ENCODE assay signal across 23 cellular contexts in genomic region chr2:190327995-190328394, GRCh38. TPM values are rescaled to one million over a fixed set of nuclear protein-coding genes. Genes with fewer than 3 reads are reported as not detected.
A peak's percentile ranks its signal among the peaks of the same experiment; 100 is the strongest.
DNase-seq lines count a peak whose midpoint lies in the region; ATAC-seq, FAIRE-seq and TF ChIP-seq lines count a peak whose summit lies in the region.
"Had no signal": no experiment of that assay in that cellular context is flagged by ENCODE, and none has a peak within 500 bp of the region (broad histone marks: within the 10 kb centered on the region; RNA-seq: fewer than 3 reads in every experiment).

No MANE protein-coding gene starts in this region.

- POLR2A ChIA-PET in HEK293 (lab: Yijun Ruan, JAX) = no interaction called here
- POLR2A ChIA-PET in GM12878 (lab: Charles Lee) = interaction anchor here (1.0 kb wide), 1 partner anchor 33 kb away, joined by 4 read pairs; no protein-coding TSS in a partner anchor

- no peak overlapping the region for H2AFZ ChIP-seq in GM12878 (ENCODE audit: control insufficient read depth, low read depth, low read length)

- ATAC-seq in GM12878 (peak; percentile 54; the same call in 2 of the 3 replicates), HG02884 (IDR thresholded peaks at IDR 0.05; ENCODE audit: unreplicated experiment) (no peak), GM18873 (IDR thresholded peaks at IDR 0.05; ENCODE audit: low FRiP score, unreplicated experiment) (no peak)

- BruUV-seq in GM12878 (replicated peaks; lab: Mats Ljungman, UMichigan) = no TSS peak

- FAIRE-seq in GM12878 (lab: Jason Lieb, UNC) = no peak
- FAIRE-seq: A204.1, GM12891 had no signal

- SMC1A ChIA-PET in GM12878 (lab: Charles Lee; ENCODE audit: uncharacterized antibody, unreplicated experiment) = interaction anchor here (1.2 kb wide), 2 partner anchors 223 to 352 kb away, joined by 3 read pairs; no protein-coding TSS in a partner anchor

- no peaks in the 10 kb centered on the region for H3K79me2 ChIP-seq in GM12878 (ENCODE audit: control insufficient read depth, insufficient read depth, low read length)

- WGBS in GM12878 (ENCODE audit: insufficient coverage, insufficient replicate concordance, low lambda C conversion rate, missing lambda C conversion rate) = 46% methylated on average over 2 of the region's 2 CpGs

- no peaks in the 10 kb centered on the region for H3K9me3 ChIP-seq in HEK293 (ENCODE audit: control insufficient read depth, insufficient read depth, low read depth, low read length)
- H3K9me3 ChIP-seq in GM12878 (replicated peaks; ENCODE audit: control insufficient read depth, insufficient read depth, low read length) = no peaks in the 10 kb centered on the region
- H3K9me3 ChIP-seq: BE2C, BLaER1 had no signal

- intact Hi-C loops in GM12878 (cut with micrococcal nuclease; ENCODE audit: unreplicated experiment) = no loop called here

- RAD21 ChIA-PET in GM12878 (lab: Charles Lee; ENCODE audit: unreplicated experiment) = no interaction called here

- TF ChIP-seq RAD21 in GM12878 (IDR thresholded peaks at IDR 0.05; ENCODE audit: insufficient read depth, low read depth, low read length) = no peak

- no peak for TF ChIP-seq POLR2A in GM12878 (IDR thresholded peaks at IDR 0.05; ENCODE audit: low read depth, low read length)

- no peak for TF ChIP-seq EP300 in GM12878 (IDR thresholded peaks at IDR 0.05; ENCODE audit: borderline replicate concordance in 1 of 2, control insufficient read depth in 1 of 2, low read depth in 2 of 2, low read length in 2 of 2)

- no peaks in the 10 kb centered on the region for H4K20me1 ChIP-seq in GM12878 (ENCODE audit: control insufficient read depth, insufficient read depth)
- H4K20me1 ChIP-seq: BLaER1 had no signal

- DNase-seq in D341Med (ENCODE audit: low spot score) (peak; percentile 24), NCI-H82 (lab: John Stamatoyannopoulos, UW) (peak; percentile 94), GM12878 (ENCODE audit: low read depth, low spot score) (no peak), NCI-H2171 treated with DMSO at 0.1 percent for 48 hours (lab: John Stamatoyannopoulos, UW) (no peak)
- DNase-seq: 8988T; BE2C; C1 segment of cervical spinal cord; CD4-positive, alpha-beta memory T cell; CD4-positive, CD25-positive, alpha-beta regulatory T cell; CD8-positive, alpha-beta memory T cell; COR-L47; DMS153; DMS53; DMS79; DND-41; EL; GDM1 had no signal

- H3K36me3 ChIP-seq in HEK293 (ENCODE audit: control insufficient read depth in 2 of 2, insufficient read depth in 1 of 2, low read length in 2 of 2) (no peaks in the 10 kb centered on the region), GM12878 (ENCODE audit: control insufficient read depth in 2 of 2, insufficient read depth in 2 of 2, low read length in 1 of 2) (no peaks in the 10 kb centered on the region)
- H3K36me3 ChIP-seq: BE2C, BLaER1 had no signal

- no peak overlapping the region for H3K4me3 ChIP-seq in HEK293 (ENCODE audit: low read depth, low read length)
- no peak overlapping the region for H3K4me3 ChIP-seq in GM12878
- H3K4me3 ChIP-seq: BLaER1 had no signal

- no peaks in the 10 kb centered on the region; a peak in 1 of 4 replicates for H3K27me3 ChIP-seq in GM12878 (replicated peaks in 1 of 2; ENCODE audit: control insufficient read depth in 2 of 2, insufficient read depth in 2 of 2, low read length in 1 of 2)
- H3K27me3 ChIP-seq: BE2C, BLaER1 had no signal

- CTCF ChIA-PET in HEK293 (lab: Yijun Ruan, JAX) = no interaction called here
- CTCF ChIA-PET in GM12878 (lab: Yijun Ruan, JAX) = interaction anchor here (1.0 kb wide), 1 partner anchor 16 kb away, joined by 4 read pairs; no protein-coding TSS in a partner anchor

- H3K4me2 ChIP-seq in GM12878 (ENCODE audit: control insufficient read depth, insufficient read depth) = no peak overlapping the region
- H3K4me2 ChIP-seq: BLaER1 had no signal

- H3K4me1 ChIP-seq in HEK293 (ENCODE audit: control insufficient read depth, insufficient read depth, low read length) (no peaks in the 10 kb centered on the region), GM12878 (ENCODE audit: control insufficient read depth, insufficient read depth, low read length) (no peaks in the 10 kb centered on the region)
- H3K4me1 ChIP-seq: BE2C, BLaER1 had no signal

- H3K27ac ChIP-seq in HEK293 (ENCODE audit: extremely low read depth, low read depth, low read length) (no peak overlapping the region), GM12878 (ENCODE audit: control insufficient read depth, insufficient read depth) (no peak overlapping the region)
- H3K27ac ChIP-seq: BLaER1 had no signal

- TF ChIP-seq CTCF in HEK293 (tag by site-specific recombination; IDR thresholded peaks at IDR 0.05) = no peak
- no peak for TF ChIP-seq CTCF in GM12878 (IDR thresholded peaks at IDR 0.05 in 2 of 3, conservative IDR thresholded peaks at IDR 0.05 in 1 of 3; ENCODE audit: control insufficient read depth in 2 of 3, extremely low read depth in 1 of 3, insufficient read depth in 1 of 3, low read depth in 3 of 3, low read length in 3 of 3)

- in situ Hi-C loops in GM12878 (cut with MboI) = no loop called here

- no peak overlapping the region for H3K9ac ChIP-seq in GM12878 (ENCODE audit: control insufficient read depth, insufficient read depth, low read length)
- H3K9ac ChIP-seq: BLaER1 had no signal

TF ChIP-seq in HEK293, 187 proteins besides CTCF, POLR2A, EP300 and RAD21:
- no peak for TF ChIP-seq MZF1 (tag by site-specific recombination; IDR thresholded peaks at IDR 0.05; ENCODE audit: borderline replicate concordance)
- TF ChIP-seq, protein P1, sequence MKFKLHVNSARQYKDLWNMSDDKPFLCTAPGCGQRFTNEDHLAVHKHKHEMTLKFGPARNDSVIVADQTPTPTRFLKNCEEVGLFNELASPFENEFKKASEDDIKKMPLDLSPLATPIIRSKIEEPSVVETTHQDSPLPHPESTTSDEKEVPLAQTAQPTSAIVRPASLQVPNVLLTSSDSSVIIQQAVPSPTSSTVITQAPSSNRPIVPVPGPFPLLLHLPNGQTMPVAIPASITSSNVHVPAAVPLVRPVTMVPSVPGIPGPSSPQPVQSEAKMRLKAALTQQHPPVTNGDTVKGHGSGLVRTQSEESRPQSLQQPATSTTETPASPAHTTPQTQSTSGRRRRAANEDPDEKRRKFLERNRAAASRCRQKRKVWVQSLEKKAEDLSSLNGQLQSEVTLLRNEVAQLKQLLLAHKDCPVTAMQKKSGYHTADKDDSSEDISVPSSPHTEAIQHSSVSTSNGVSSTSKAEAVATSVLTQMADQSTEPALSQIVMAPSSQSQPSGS (tag by site-specific recombination; IDR thresholded peaks at IDR 0.05; ENCODE audit: low read depth) = peak; percentile 57
TF ChIP-seq in HEK293: peak in this region for 1.

TF ChIP-seq in GM12878, 131 proteins besides CTCF, POLR2A, EP300 and RAD21 (continues in another document):
- no peak for TF ChIP-seq SP1 (IDR thresholded peaks at IDR 0.05; ENCODE audit: low read depth, low read length)
- TF ChIP-seq IKZF2 (IDR thresholded peaks at IDR 0.05) = no peak
- no peak for TF ChIP-seq RAD51 (IDR thresholded peaks at IDR 0.05)

RNA-seq across cellular contexts. Expression of gene HIBCH, which starts 8.4 kb away (rescaled TPM):
- 109 and 114 TPM in 2 replicates for total RNA-seq in GM12878 (2013; cell fraction: nucleolus; rRNA removed)
- total RNA-seq in GM12878 (2014; rRNA removed) (22.3 and 28.0 TPM in 2 replicates), GM12878 (2014; rRNA removed; fragmentation: Illumina TruSeq; extraction: Trizol) (33.6 and 34.2 TPM in 2 replicates), GM12878 (2021) (28.4 and 29.3 TPM in 2 replicates)
- polyA plus RNA-seq in GM12878 (2011; ENCODE audit: low read depth) = 16.0 TPM
- polyA plus RNA-seq in GM12878 (2011; rRNA removed) (40.1 and 66.2 TPM in 2 replicates), GM12878 (2014; fragmentation: Illumina TruSeq; extraction: Trizol) (34.6 and 43.2 TPM in 2 replicates), GM12878 (2014; fragmentation: Nextera tagmentation; extraction: Ambion mirVana) (10 to 100 TPM; 64.6 to 73.8 TPM), GM12878 (2014; rRNA removed) (24.5 and 29.0 TPM in 2 replicates), GM12878 (2016; fragmentation: Nextera tagmentation; extraction: Ambion mirVana) (10 to 100 TPM; 73.8 to 81.0 TPM)
- 9.5 and 10.1 TPM in 2 replicates for polyA plus RNA-seq in GM12878 (2011; cell fraction: cytosol; rRNA removed)
- polyA plus RNA-seq in GM12878 (2011; cell fraction: nucleus; rRNA removed) = 31.6 and 35.0 TPM in 2 replicates
- polyA plus RNA-seq in GM12878 (2012) = 21.2 and 21.6 TPM in 2 replicates
- polyA minus RNA-seq in GM12878 (2011; rRNA and poly(A)+ RNA removed) = 25.7 and 29.2 TPM in 2 replicates
- 6.3 and 7.9 TPM in 2 replicates for polyA minus RNA-seq in GM12878 (2011; cell fraction: cytosol; rRNA and poly(A)+ RNA removed)
- polyA minus RNA-seq in GM12878 (2011; cell fraction: nucleus; rRNA and poly(A)+ RNA removed) = 37.0 and 62.1 TPM in 2 replicates

RNA-seq across cellular contexts. Expression of gene INPP1, which starts 15.4 kb away (rescaled TPM):
- total RNA-seq in GM12878 (2013; cell fraction: nucleolus; rRNA removed) = 4.8 and 8.3 TPM in 2 replicates
- 6.7 and 7.4 TPM in 2 replicates for total RNA-seq in GM12878 (2014; rRNA removed)
- total RNA-seq in GM12878 (2014; rRNA removed; fragmentation: Illumina TruSeq; extraction: Trizol) = 9.7 and 10.8 TPM in 2 replicates
- 9.0 and 9.9 TPM in 2 replicates for total RNA-seq in GM12878 (2021)
- polyA plus RNA-seq in GM12878 (2011; ENCODE audit: low read depth) = 5.4 TPM
- 16.6 and 16.7 TPM in 2 replicates for polyA plus RNA-seq in GM12878 (2011; rRNA removed)
- 10.1 and 10.2 TPM in 2 replicates for polyA plus RNA-seq in GM12878 (2011; cell fraction: cytosol; rRNA removed)
- polyA plus RNA-seq in GM12878 (2011; cell fraction: nucleus; rRNA removed) = 14.2 and 18.5 TPM in 2 replicates
- 6.3 and 7.7 TPM in 2 replicates for polyA plus RNA-seq in GM12878 (2012)
- 17.9 and 23.6 TPM in 2 replicates for polyA plus RNA-seq in GM12878 (2014; fragmentation: Illumina TruSeq; extraction: Trizol)
- polyA plus RNA-seq in GM12878 (2014; fragmentation: Nextera tagmentation; extraction: Ambion mirVana) = 1 to 10 TPM; 3.3 to 8.9 TPM
- polyA plus RNA-seq in GM12878 (2014; rRNA removed) = 12.3 and 13.2 TPM in 2 replicates
- 10 to 100 TPM; 13.2 to 13.3 TPM for polyA plus RNA-seq in GM12878 (2016; fragmentation: Nextera tagmentation; extraction: Ambion mirVana)
- 5.4 and 6.3 TPM in 2 replicates for polyA minus RNA-seq in GM12878 (2011; rRNA and poly(A)+ RNA removed)
- 4.4 and 5.9 TPM in 2 replicates for polyA minus RNA-seq in GM12878 (2011; cell fraction: cytosol; rRNA and poly(A)+ RNA removed)
- 4.2 and 10.0 TPM in 2 replicates for polyA minus RNA-seq in GM12878 (2011; cell fraction: nucleus; rRNA and poly(A)+ RNA removed)

Comparison
In these comparisons a context has a peak if more than half of its experiments do, and no peak if none do; other contexts are left out.
1. DNase-seq: peak in D341Med (single experiment) and NCI-H82 (single experiment); none in GM12878 (single experiment) and NCI-H2171 treated with DMSO at 0.1 percent for 48 hours (single experiment).